ENCODE assay signal across 13 cellular contexts in the genomic region with DNA sequence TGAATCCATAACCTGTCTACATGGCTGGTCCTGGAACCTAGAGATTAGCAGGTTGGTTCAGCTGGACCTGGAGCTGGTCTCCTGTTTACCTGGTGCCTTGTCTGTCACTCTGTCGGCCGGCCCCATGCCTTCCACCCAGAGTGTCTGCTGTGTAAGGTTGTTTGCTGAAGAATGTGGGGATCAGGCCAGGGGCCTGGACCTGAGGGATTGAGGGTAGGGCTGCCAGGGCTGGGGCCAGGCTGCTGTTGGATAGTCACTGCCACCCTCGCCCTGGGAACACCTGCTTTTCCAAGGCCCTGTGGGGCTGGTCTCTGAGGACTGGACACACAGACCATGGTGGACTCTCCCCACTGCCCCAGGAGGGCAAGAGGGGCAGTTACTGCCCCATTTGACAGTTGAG. TPM values are rescaled to one million over a fixed set of nuclear protein-coding genes. Genes with fewer than 3 reads are reported as not detected.
DNase-seq lines count a peak whose midpoint lies in the region; ATAC-seq, FAIRE-seq and TF ChIP-seq lines count a peak whose summit lies in the region.
"Had no signal": no experiment of that assay in that cellular context is flagged by ENCODE, and none has a peak within 500 bp of the region (broad histone marks: within the 10 kb centered on the region; RNA-seq: fewer than 3 reads in every experiment).

No MANE protein-coding gene starts in this region.

- POLR2A ChIA-PET in CD8-positive, alpha-beta T cell (lab: Charles Lee): interaction anchor here (0.9 kb wide), 1 partner anchor 127 kb away, joined by 4 read pairs; a partner anchor contains a TSS

- peak overlapping the region in 2 of 3 donors; percentile 54 to 78 for H3K9ac ChIP-seq in skeletal muscle tissue (ENCODE audit: low read depth in 1 of 3, low read length in 3 of 3)

- H3K79me2 ChIP-seq in hepatocyte: peaks cover 26% of the 10 kb centered on the region

- H3K27me3 Mint-ChIP-seq in CD8-positive, alpha-beta T cell (ENCODE audit: low read depth): no peaks in the 10 kb centered on the region

- H3K4me3 ChIP-seq in CD8-positive, alpha-beta T cell (ENCODE audit: low read depth, low read length): no peak overlapping the region
- H3K4me3 ChIP-seq in hepatocyte: no peak overlapping the region
- peak overlapping the region; percentile 70 to 85 (median 78) for H3K4me3 ChIP-seq in skeletal muscle tissue (ENCODE audit: low read length in 3 of 3)

- no peak overlapping the region for H2AFZ ChIP-seq in hepatocyte

- no peak overlapping the region for H3K27ac ChIP-seq in CD8-positive, alpha-beta T cell (ENCODE audit: low read depth, low read length)
- H3K27ac ChIP-seq in VCaP (peak overlapping the region; percentile 79), hepatocyte (peak overlapping the region; percentile 3), skeletal muscle tissue (ENCODE audit: low read depth, low read length) (no peak overlapping the region)

- WGBS in hepatocyte (ENCODE audit: low lambda C conversion rate, missing lambda C conversion rate): 69% methylated on average over 3 of the region's 3 CpGs

- ATAC-seq in CD8-positive, alpha-beta T cell: no peak
- no peak for ATAC-seq in HG03469 (IDR thresholded peaks at IDR 0.05; ENCODE audit: unreplicated experiment)

- H3K9me3 Mint-ChIP-seq in CD8-positive, alpha-beta T cell: no peaks in the 10 kb centered on the region

- no peak for DNase-seq in CD8-positive, alpha-beta T cell
- DNase-seq in hepatocyte (ENCODE audit: low spot score): no peak
- no peak for DNase-seq in Kasumi-1 (lab: John Stamatoyannopoulos, UW)
- no peak for DNase-seq in RCC 7860 (ENCODE audit: low spot score)
- DNase-seq in NCI-H187 treated with DMSO at 0.1 percent for 48 hours (lab: John Stamatoyannopoulos, UW): no peak
- DNase-seq: activated CD4-positive, alpha-beta T cell treated with anti-CD3 and anti-CD28 coated beads, Interleukin-2, amount 50 U/mL, for 4 hours; amniotic stem cell; foreskin melanocyte; GDM1; SHP77 treated with DMSO at 0.1 percent for 48 hours had no signal

- intact Hi-C loops in CD8-positive, alpha-beta T cell (cut with DNase I, micrococcal nuclease): no loop called here

- H4K20me1 ChIP-seq in hepatocyte (ENCODE audit: insufficient read depth, poor library complexity, severe bottlenecking): peaks cover 8% of the 10 kb centered on the region

- peak overlapping the region; percentile 82 for H3K4me3 Mint-ChIP-seq in CD8-positive, alpha-beta T cell

- no peaks in the 10 kb centered on the region for H3K9me3 ChIP-seq in CD8-positive, alpha-beta T cell (ENCODE audit: low read length)
- no peaks in the 10 kb centered on the region for H3K9me3 ChIP-seq in hepatocyte (ENCODE audit: low read depth)
- no peaks in the 10 kb centered on the region for H3K9me3 ChIP-seq in skeletal muscle tissue (ENCODE audit: control insufficient read depth in 3 of 3, low read length in 3 of 3)

- peaks cover 13% of the 10 kb centered on the region for H3K4me1 ChIP-seq in CD8-positive, alpha-beta T cell (ENCODE audit: insufficient read depth, low read length)
- H3K4me1 ChIP-seq in hepatocyte (ENCODE audit: insufficient read depth) (peaks cover 34% of the 10 kb centered on the region), skeletal muscle tissue (ENCODE audit: control insufficient read depth in 3 of 3, insufficient read depth in 3 of 3, low read length in 3 of 3) (peaks cover 29 to 47% (median 40%) of the 10 kb centered on the region in 3 donors)

- FAIRE-seq in RCC 7860 (lab: Jason Lieb, UNC): no peak

- H3K36me3 Mint-ChIP-seq in CD8-positive, alpha-beta T cell: no peaks in the 10 kb centered on the region

- H3K27ac Mint-ChIP-seq in CD8-positive, alpha-beta T cell: no peak overlapping the region

- H3K4me2 ChIP-seq in hepatocyte: peak overlapping the region; percentile 97

- peaks cover 15% of the 10 kb centered on the region for H3K4me1 Mint-ChIP-seq in CD8-positive, alpha-beta T cell (ENCODE audit: low read depth)

- CTCF ChIA-PET in CD8-positive, alpha-beta T cell (lab: Charles Lee): interaction anchor here (1.4 to 1.5 kb wide), 3 partner anchors 12 to 126 kb away, joined by 3 to 6 read pairs (median 4); no protein-coding TSS in a partner anchor

- TF ChIP-seq CTCF in CD8-positive, alpha-beta T cell (IDR thresholded peaks at IDR 0.05): no peak
- TF ChIP-seq CTCF in VCaP (conservative IDR thresholded peaks at IDR 0.05) (no peak), hepatocyte (IDR thresholded peaks at IDR 0.05; ENCODE audit: poor library complexity) (no peak)

- no peaks in the 10 kb centered on the region for H3K27me3 ChIP-seq in CD8-positive, alpha-beta T cell (ENCODE audit: insufficient read depth, low read length)
- H3K27me3 ChIP-seq in hepatocyte (no peaks in the 10 kb centered on the region), skeletal muscle tissue (ENCODE audit: control insufficient read depth in 3 of 3, insufficient read depth in 3 of 3, low read length in 3 of 3) (peaks cover 0 to 6% (median 0%) of the 10 kb centered on the region in 3 donors)

- H3K36me3 ChIP-seq in CD8-positive, alpha-beta T cell (ENCODE audit: insufficient read depth, low read length): no peaks in the 10 kb centered on the region
- no peaks in the 10 kb centered on the region for H3K36me3 ChIP-seq in hepatocyte (replicated peaks; ENCODE audit: insufficient read depth, low read depth)
- H3K36me3 ChIP-seq in skeletal muscle tissue (ENCODE audit: control insufficient read depth in 3 of 3, insufficient read depth in 3 of 3, low read length in 3 of 3): peaks cover 0 to 3% (median 0%) of the 10 kb centered on the region in 3 donors

- H3K9me2 ChIP-seq in hepatocyte (replicated peaks; ENCODE audit: insufficient read depth): no peaks in the 10 kb centered on the region

RNA-seq across cellular contexts. Expression of a gene that starts 1.4 kb away (rescaled TPM):
- 1 to 10 TPM in 1 of 2 experiments, under 1 TPM in 1; 0.76 to 2.3 TPM for total RNA-seq in CD8-positive, alpha-beta T cell
- total RNA-seq in hepatocyte: 25.9 and 29.6 TPM in 2 replicates
- 37.7 and 43.8 TPM in 2 replicates for polyA plus RNA-seq in hepatocyte
- 15.1 TPM for total RNA-seq in skeletal muscle tissue

RNA-seq across cellular contexts. Expression of a gene that starts 8.6 kb away (rescaled TPM):
- total RNA-seq in CD8-positive, alpha-beta T cell: not detected
- total RNA-seq in hepatocyte: 2.7 and 4.1 TPM in 2 replicates
- 45.2 and 57.6 TPM in 2 replicates for polyA plus RNA-seq in hepatocyte
- not detected for total RNA-seq in skeletal muscle tissue

RNA-seq across cellular contexts. Expression of a gene that starts 18.5 kb away (rescaled TPM):
- total RNA-seq in CD8-positive, alpha-beta T cell: 10 to 100 TPM; 49.0 to 50.8 TPM
- total RNA-seq in hepatocyte (22.8 and 42.6 TPM in 2 replicates), skeletal muscle tissue (4.7 TPM)
- 29.5 and 36.8 TPM in 2 replicates for polyA plus RNA-seq in hepatocyte

RNA-seq across cellular contexts. Expression of a gene that starts 19.5 kb away (rescaled TPM):
- total RNA-seq in CD8-positive, alpha-beta T cell: 1 to 10 TPM; 1.7 to 2.0 TPM
- 19.6 and 20.2 TPM in 2 replicates for total RNA-seq in hepatocyte
- polyA plus RNA-seq in hepatocyte: 23.4 and 28.5 TPM in 2 replicates
- 13.6 TPM for total RNA-seq in skeletal muscle tissue

RNA-seq across cellular contexts. Expression of a gene that starts 19.6 kb away (rescaled TPM):
- total RNA-seq in CD8-positive, alpha-beta T cell: 10 to 100 TPM; 76.2 to 84.1 TPM
- total RNA-seq in hepatocyte (39.5 and 41.8 TPM in 2 replicates), skeletal muscle tissue (49.6 TPM)
- polyA plus RNA-seq in hepatocyte: 78.7 and 113 TPM in 2 replicates

Comparison
In these comparisons a context has a peak if more than half of its experiments do, and no peak if none do; other contexts are left out.
1. H3K27ac ChIP-seq: peak in VCaP (single experiment) and hepatocyte (single experiment); none in CD8-positive, alpha-beta T cell (single experiment) and skeletal muscle tissue (single experiment).
2. H3K4me3 ChIP-seq: peak in skeletal muscle tissue (3 of 3); none in CD8-positive, alpha-beta T cell (single experiment) and hepatocyte (single experiment).